Comparison of ENCODE assay signal across 8 cellular contexts in the genomic region with DNA sequence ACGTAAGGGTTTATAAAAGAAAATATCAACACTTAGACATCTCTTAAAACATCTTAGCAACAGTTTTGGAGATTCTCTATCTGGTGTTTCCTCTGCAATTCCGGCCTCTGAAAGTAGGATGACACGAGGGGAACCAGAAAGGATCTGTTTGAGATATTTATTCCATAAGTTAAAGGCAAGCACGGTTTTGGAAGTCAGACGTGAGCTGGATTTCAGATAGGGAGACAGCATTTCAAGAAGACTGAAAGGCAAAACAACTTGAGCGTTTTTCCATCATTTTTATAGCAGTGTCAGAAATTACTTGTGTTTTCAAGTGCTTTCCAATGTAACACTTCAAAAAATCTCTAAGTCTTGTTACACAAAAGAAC. TPM values are rescaled to one million over a fixed set of nuclear protein-coding genes. Genes with fewer than 3 reads are reported as not detected.
DNase-seq lines count a peak whose midpoint lies in the region; ATAC-seq and TF ChIP-seq lines count a peak whose summit lies in the region.

No MANE protein-coding gene starts in this region.

- POLR2A ChIA-PET in activated CD4-positive, alpha-beta memory T cell treated with anti-CD3 and anti-CD28 coated beads, Interleukin-2, amount 10 ng/mL, durations not matched to agents 7 days and 5 days (lab: Charles Lee) = interaction anchor here (1.5 to 6.9 kb wide), 3 partner anchors 27 to 95 kb away, joined by 3 to 55 read pairs (median 14); a partner anchor contains a TSS

- H3K27ac ChIP-seq in suprapubic skin = no peak overlapping the region

- no peaks in the 10 kb centered on the region for H3K9me3 ChIP-seq in iPS-15b (ENCODE audit: control insufficient read depth, insufficient read depth, low read length)
- no peaks in the 10 kb centered on the region for H3K9me3 ChIP-seq in suprapubic skin

- peak overlapping the region; percentile 75 for H3K4me3 ChIP-seq in iPS-15b (ENCODE audit: low read depth, low read length)
- peak overlapping the region; percentile 49 for H3K4me3 ChIP-seq in suprapubic skin

- H3K36me3 ChIP-seq in iPS-15b (ENCODE audit: control insufficient read depth, insufficient read depth, low read length) (no peaks in the 10 kb centered on the region), suprapubic skin (no peaks in the 10 kb centered on the region)

- no peak overlapping the region for H3K9ac ChIP-seq in iPS-15b (ENCODE audit: low read depth, low read length)

- peaks cover 53% of the 10 kb centered on the region for H3K4me1 Mint-ChIP-seq in activated naive CD4-positive, alpha-beta T cell treated with anti-CD3 and anti-CD28 coated beads, Interleukin-2, amount 10 ng/mL, durations not matched to agents 7 days and 5 days
- H3K4me1 Mint-ChIP-seq in activated CD4-positive, alpha-beta memory T cell treated with anti-CD3 and anti-CD28 coated beads, Interleukin-2, amount 10 ng/mL, durations not matched to agents 7 days and 5 days = peaks cover 60% of the 10 kb centered on the region

- CTCF ChIA-PET in activated naive CD4-positive, alpha-beta T cell treated with anti-CD3 and anti-CD28 coated beads, Interleukin-2, amount 10 ng/mL, durations not matched to agents 7 days and 5 days (lab: Charles Lee) = no interaction called here
- CTCF ChIA-PET in activated CD4-positive, alpha-beta memory T cell treated with anti-CD3 and anti-CD28 coated beads, Interleukin-2, amount 10 ng/mL, durations not matched to agents 7 days and 5 days (lab: Charles Lee) = no interaction called here

- no peak for TF ChIP-seq CTCF in suprapubic skin (IDR thresholded peaks at IDR 0.05)

- no peaks in the 10 kb centered on the region for H3K4me1 ChIP-seq in iPS-15b (ENCODE audit: control insufficient read depth, insufficient read depth, low read length)
- H3K4me1 ChIP-seq in suprapubic skin = peaks cover 11% of the 10 kb centered on the region

- H3K27ac Mint-ChIP-seq in activated naive CD4-positive, alpha-beta T cell treated with anti-CD3 and anti-CD28 coated beads, Interleukin-2, amount 10 ng/mL, durations not matched to agents 7 days and 5 days = peak overlapping the region; percentile 90
- H3K27ac Mint-ChIP-seq in activated CD4-positive, alpha-beta memory T cell treated with anti-CD3 and anti-CD28 coated beads, Interleukin-2, amount 10 ng/mL, durations not matched to agents 7 days and 5 days = peak overlapping the region; percentile 82

- no peak for TF ChIP-seq POLR2A in suprapubic skin (IDR thresholded peaks at IDR 0.05)

- H3K4me3 Mint-ChIP-seq in activated naive CD4-positive, alpha-beta T cell treated with anti-CD3 and anti-CD28 coated beads, Interleukin-2, amount 10 ng/mL, durations not matched to agents 7 days and 5 days = peak overlapping the region; percentile 83
- peak overlapping the region; percentile 83 for H3K4me3 Mint-ChIP-seq in activated CD4-positive, alpha-beta memory T cell treated with anti-CD3 and anti-CD28 coated beads, Interleukin-2, amount 10 ng/mL, durations not matched to agents 7 days and 5 days

- peaks cover 6% of the 10 kb centered on the region for H3K27me3 ChIP-seq in iPS-15b (ENCODE audit: control insufficient read depth, insufficient read depth, low read length)
- H3K27me3 ChIP-seq in suprapubic skin = no peaks in the 10 kb centered on the region

- no peak for TF ChIP-seq EP300 in suprapubic skin (IDR thresholded peaks at IDR 0.05)

- no peak for ATAC-seq in HG02970 (IDR thresholded peaks at IDR 0.05; ENCODE audit: low FRiP score, unreplicated experiment)
- no peak for ATAC-seq in GM21390 (IDR thresholded peaks at IDR 0.05; ENCODE audit: unreplicated experiment)

- no peaks in the 10 kb centered on the region for H3K9me3 Mint-ChIP-seq in activated naive CD4-positive, alpha-beta T cell treated with anti-CD3 and anti-CD28 coated beads, Interleukin-2, amount 10 ng/mL, durations not matched to agents 7 days and 5 days
- H3K9me3 Mint-ChIP-seq in activated CD4-positive, alpha-beta memory T cell treated with anti-CD3 and anti-CD28 coated beads, Interleukin-2, amount 10 ng/mL, durations not matched to agents 7 days and 5 days = no peaks in the 10 kb centered on the region

- peaks cover 14% of the 10 kb centered on the region for H3K27me3 Mint-ChIP-seq in activated naive CD4-positive, alpha-beta T cell treated with anti-CD3 and anti-CD28 coated beads, Interleukin-2, amount 10 ng/mL, durations not matched to agents 7 days and 5 days
- H3K27me3 Mint-ChIP-seq in activated CD4-positive, alpha-beta memory T cell treated with anti-CD3 and anti-CD28 coated beads, Interleukin-2, amount 10 ng/mL, durations not matched to agents 7 days and 5 days = no peaks in the 10 kb centered on the region

- no peaks in the 10 kb centered on the region for H3K36me3 Mint-ChIP-seq in activated naive CD4-positive, alpha-beta T cell treated with anti-CD3 and anti-CD28 coated beads, Interleukin-2, amount 10 ng/mL, durations not matched to agents 7 days and 5 days
- peaks cover 5% of the 10 kb centered on the region for H3K36me3 Mint-ChIP-seq in activated CD4-positive, alpha-beta memory T cell treated with anti-CD3 and anti-CD28 coated beads, Interleukin-2, amount 10 ng/mL, durations not matched to agents 7 days and 5 days (ENCODE audit: low read depth)

- WGBS in suprapubic skin = 3% methylated on average over 6 of the region's 6 CpGs

- DNase-seq in activated naive CD4-positive, alpha-beta T cell treated with anti-CD3 and anti-CD28 coated beads, Interleukin-2, amount 10 ng/mL, durations not matched to agents 7 days and 5 days = no peak
- DNase-seq in activated naive CD4-positive, alpha-beta T cell treated with Interleukin-2 at 50 U/mL for 16 hours = no peak
- DNase-seq in activated CD4-positive, alpha-beta memory T cell treated with anti-CD3 and anti-CD28 coated beads, Interleukin-2, amount 10 ng/mL, durations not matched to agents 7 days and 5 days = no peak
- DNase-seq in suprapubic skin (ENCODE audit: low spot score in 2 of 2) = no peak
- DNase-seq in NCI-H2196 treated with DMSO at 0.1 percent for 48 hours (lab: John Stamatoyannopoulos, UW; ENCODE audit: unreplicated experiment) = no peak

RNA-seq across cellular contexts. Expression of gene BTN3A2, which starts 52.9 kb away (rescaled TPM):
- total RNA-seq in activated CD4-positive, alpha-beta memory T cell treated with anti-CD3 and anti-CD28 coated beads, Interleukin-2, amount 10 ng/mL, durations not matched to agents 7 days and 5 days = 100 to 1,000 TPM; 120 to 130 TPM
- total RNA-seq in suprapubic skin = 10 to 100 TPM; 15.2 to 29.6 (median 23.7) TPM
